Comparison of ENCODE assay signal across 1 cellular context in genomic region chr14:92397839-92398564, GRCh38.
TF ChIP-seq lines count a peak whose summit lies in the region.

No MANE protein-coding gene starts in this region.

TF ChIP-seq in SK-N-SH treated with all-trans-retinoic acid at 6 μM for 48 hours, 23 proteins besides CTCF, POLR2A, EP300 and RAD21 (continued from another document):
- no peak for TF ChIP-seq BACH2 (CRISPR knock-in tag; IDR thresholded peaks at IDR 0.05; ENCODE audit: borderline replicate concordance)
- no peak for TF ChIP-seq PPARA (CRISPR knock-in tag; IDR thresholded peaks at IDR 0.05; ENCODE audit: borderline replicate concordance)
- TF ChIP-seq ISL1 (CRISPR knock-in tag; IDR thresholded peaks at IDR 0.05), result no peak
- no peak for TF ChIP-seq POU6F1 (CRISPR knock-in tag; IDR thresholded peaks at IDR 0.05; ENCODE audit: borderline replicate concordance, low read depth)
- TF ChIP-seq, protein P1, sequence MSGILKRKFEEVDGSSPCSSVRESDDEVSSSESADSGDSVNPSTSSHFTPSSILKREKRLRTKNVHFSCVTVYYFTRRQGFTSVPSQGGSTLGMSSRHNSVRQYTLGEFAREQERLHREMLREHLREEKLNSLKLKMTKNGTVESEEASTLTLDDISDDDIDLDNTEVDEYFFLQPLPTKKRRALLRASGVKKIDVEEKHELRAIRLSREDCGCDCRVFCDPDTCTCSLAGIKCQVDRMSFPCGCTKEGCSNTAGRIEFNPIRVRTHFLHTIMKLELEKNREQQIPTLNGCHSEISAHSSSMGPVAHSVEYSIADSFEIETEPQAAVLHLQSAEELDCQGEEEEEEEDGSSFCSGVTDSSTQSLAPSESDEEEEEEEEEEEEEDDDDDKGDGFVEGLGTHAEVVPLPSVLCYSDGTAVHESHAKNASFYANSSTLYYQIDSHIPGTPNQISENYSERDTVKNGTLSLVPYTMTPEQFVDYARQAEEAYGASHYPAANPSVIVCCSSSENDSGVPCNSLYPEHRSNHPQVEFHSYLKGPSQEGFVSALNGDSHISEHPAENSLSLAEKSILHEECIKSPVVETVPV (CRISPR knock-in tag; IDR thresholded peaks at IDR 0.05), result no peak
- TF ChIP-seq ARNTL (CRISPR knock-in tag; IDR thresholded peaks at IDR 0.05; ENCODE audit: borderline replicate concordance, low read depth), result no peak
- no peak for TF ChIP-seq RARB (CRISPR knock-in tag; IDR thresholded peaks at IDR 0.05)
- no peak for TF ChIP-seq ZC3H10 (CRISPR knock-in tag; IDR thresholded peaks at IDR 0.05)
- no peak for TF ChIP-seq TCF4 (CRISPR knock-in tag; IDR thresholded peaks at IDR 0.05; ENCODE audit: borderline replicate concordance)
TF ChIP-seq in SK-N-SH treated with all-trans-retinoic acid at 6 μM for 48 hours: peak in this region for 0.
